Comparison of ENCODE assay signal across 16 cellular contexts in the genomic region with DNA sequence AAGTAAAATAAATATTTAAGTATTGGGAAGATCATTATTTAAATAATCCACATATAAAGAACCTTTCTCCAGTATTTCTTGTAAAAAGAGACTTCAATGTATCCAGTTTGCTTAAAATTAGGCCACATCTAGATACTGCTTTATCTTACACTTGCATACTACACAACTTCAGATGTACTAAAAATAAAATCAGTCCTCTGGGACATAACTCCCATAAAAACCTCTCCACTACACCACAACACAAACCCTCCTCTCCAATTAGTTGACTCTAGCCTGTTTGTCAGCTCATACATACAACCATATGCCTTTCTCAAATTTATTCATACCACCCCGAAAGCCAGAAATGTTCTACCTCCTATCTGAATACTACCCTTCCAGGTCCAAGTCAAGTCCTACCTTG.
"Had no signal": no experiment of that assay in that cellular context is flagged by ENCODE, and none has a peak within 500 bp of the region (broad histone marks: within the 10 kb centered on the region; RNA-seq: fewer than 3 reads in every experiment).

No MANE protein-coding gene starts in this region.

- H3K9me3 ChIP-seq: heart right ventricle, SK-N-SH, transverse colon had no signal

- H3K36me3 ChIP-seq: transverse colon had no signal

- H3K4me3 Mint-ChIP-seq: activated naive CD4-positive, alpha-beta T cell treated with anti-CD3 and anti-CD28 coated beads, Interleukin-2, amount 10 ng/mL, durations not matched to agents 7 days and 5 days; central memory CD8-positive, alpha-beta T cell; neural crest cell had no signal

- H3K4me2 ChIP-seq: SK-N-SH had no signal

- DNase-seq: activated CD4-positive, alpha-beta T cell treated with anti-CD3 and anti-CD28 coated beads for 1 hour; activated CD4-positive, alpha-beta T cell treated with anti-CD3 and anti-CD28 coated beads, Interleukin-2, amount 50 U/mL, for 4 hours; activated naive CD4-positive, alpha-beta T cell treated with anti-CD3 and anti-CD28 coated beads, Interleukin-2, amount 10 ng/mL, durations not matched to agents 7 days and 5 days; activated T-cell treated with anti-CD3 and anti-CD28 coated beads for 4 hours; effector CD8-positive, alpha-beta T cell; heart right ventricle; left colon; SK-N-SH; stimulated activated CD4-positive, alpha-beta T cell treated with anti-CD3 and anti-CD28 coated beads, Interleukin-4, amount 100 ng/mL, for 1 hour; stimulated activated naive CD4-positive, alpha-beta T cell; substantia nigra; T-helper 1 cell; transverse colon had no signal

- H3K27me3 ChIP-seq: heart right ventricle, transverse colon had no signal

- H3K9ac ChIP-seq: SK-N-SH had no signal

- H3K9me3 Mint-ChIP-seq: activated naive CD4-positive, alpha-beta T cell treated with anti-CD3 and anti-CD28 coated beads, Interleukin-2, amount 10 ng/mL, durations not matched to agents 7 days and 5 days; activated T-helper 2 cell treated with anti-CD3 and anti-CD28 coated beads, Interferon-gamma antibody, Interleukin-2, Interleukin-4, amounts not matched to agents 10 μg/mL and 5 μg/mL and 100 μg/mL, durations not matched to agents 14 hours and 24 hours and 36 hours; central memory CD8-positive, alpha-beta T cell; neural crest cell had no signal

- H3K4me3 ChIP-seq: heart right ventricle, transverse colon had no signal

- H3K27me3 Mint-ChIP-seq: activated naive CD4-positive, alpha-beta T cell treated with anti-CD3 and anti-CD28 coated beads, Interleukin-2, amount 10 ng/mL, durations not matched to agents 7 days and 5 days; central memory CD8-positive, alpha-beta T cell had no signal

- H3K27ac Mint-ChIP-seq: activated naive CD4-positive, alpha-beta T cell treated with anti-CD3 and anti-CD28 coated beads, Interleukin-2, amount 10 ng/mL, durations not matched to agents 7 days and 5 days; activated T-helper 2 cell treated with anti-CD3 and anti-CD28 coated beads, Interferon-gamma antibody, Interleukin-2, Interleukin-4, amounts not matched to agents 10 μg/mL and 5 μg/mL and 100 μg/mL, durations not matched to agents 14 hours and 24 hours and 36 hours had no signal

- ATAC-seq: left colon had no signal
